1 cellular context compared by ENCODE assay signal in genomic region chr2:85911097-85911496, GRCh38.
TF ChIP-seq lines count a peak whose summit lies in the region.

No MANE protein-coding gene starts in this region.

TF ChIP-seq in IMR-90, 13 proteins besides CTCF, POLR2A, EP300 and RAD21:
- no peak for TF ChIP-seq RFX5 (IDR thresholded peaks at IDR 0.05; ENCODE audit: low read depth, low read length)
- TF ChIP-seq MXI1 (IDR thresholded peaks at IDR 0.05; ENCODE audit: borderline replicate concordance, low read depth, low read length) = no peak
- TF ChIP-seq, protein P1, sequence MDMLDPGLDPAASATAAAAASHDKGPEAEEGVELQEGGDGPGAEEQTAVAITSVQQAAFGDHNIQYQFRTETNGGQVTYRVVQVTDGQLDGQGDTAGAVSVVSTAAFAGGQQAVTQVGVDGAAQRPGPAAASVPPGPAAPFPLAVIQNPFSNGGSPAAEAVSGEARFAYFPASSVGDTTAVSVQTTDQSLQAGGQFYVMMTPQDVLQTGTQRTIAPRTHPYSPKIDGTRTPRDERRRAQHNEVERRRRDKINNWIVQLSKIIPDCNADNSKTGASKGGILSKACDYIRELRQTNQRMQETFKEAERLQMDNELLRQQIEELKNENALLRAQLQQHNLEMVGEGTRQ (IDR thresholded peaks at IDR 0.05; ENCODE audit: low read depth, low read length) = no peak
- TF ChIP-seq MAFK (IDR thresholded peaks at IDR 0.05; ENCODE audit: low read depth, low read length) = no peak
